ENCODE assay signal across 11 cellular contexts in the genomic region with DNA sequence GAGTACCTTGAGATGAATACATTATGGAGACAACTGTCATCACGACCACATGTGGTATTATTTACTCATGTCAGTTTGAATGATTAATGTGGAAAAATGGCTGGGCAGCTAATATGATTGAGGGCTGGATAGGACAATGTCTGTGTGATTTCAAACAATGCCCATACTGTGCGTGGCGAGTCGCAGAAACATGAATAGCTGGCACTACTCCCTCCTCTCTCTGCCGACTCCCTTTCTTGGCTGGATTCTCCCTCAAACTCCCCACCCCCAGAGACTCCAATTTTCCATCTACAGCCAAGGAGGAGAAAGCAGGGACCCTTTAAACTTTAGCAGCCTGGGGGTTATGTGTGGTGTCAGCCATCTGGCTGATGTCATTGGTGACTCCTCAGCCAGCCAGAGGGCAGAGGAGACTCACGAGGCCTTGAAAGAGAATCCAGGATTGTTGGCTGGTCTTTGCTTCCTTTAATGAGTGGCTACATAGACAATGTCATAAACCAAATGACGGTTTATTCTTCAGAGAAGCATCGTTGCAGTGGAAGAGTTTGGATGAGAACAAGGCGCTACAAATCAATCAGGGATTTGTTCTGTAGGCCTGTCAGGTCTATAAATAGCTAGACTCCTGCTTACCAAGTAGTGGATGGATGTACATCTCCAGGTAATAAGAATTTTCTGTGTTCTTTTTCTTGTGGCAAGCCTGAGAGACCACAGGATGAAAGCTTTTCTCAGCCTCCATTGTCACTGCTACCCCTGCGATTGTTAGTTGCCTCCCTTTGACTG.
DNase-seq lines count a peak whose midpoint lies in the region; ATAC-seq and TF ChIP-seq lines count a peak whose summit lies in the region.
"Had no signal": no experiment of that assay in that cellular context is flagged by ENCODE, and none has a peak within 500 bp of the region (broad histone marks: within the 10 kb centered on the region; RNA-seq: fewer than 3 reads in every experiment).

No MANE protein-coding gene starts in this region.

- no peak overlapping the region for H3K27ac Mint-ChIP-seq in MCF 10A (ENCODE audit: low read depth, unreplicated experiment)
- no peak overlapping the region for H3K27ac Mint-ChIP-seq in activated T-helper 17 cell treated with anti-CD3 and anti-CD28 coated beads, Interleukin-2, amount 50 U/mL, for 72 hours

- H3K27me3 ChIP-seq in mammary epithelial cell (ENCODE audit: insufficient read depth, low read length) (no peaks in the 10 kb centered on the region), testis (no peaks in the 10 kb centered on the region)
- H3K27me3 ChIP-seq: foreskin keratinocyte had no signal

- BruUV-seq in mammary epithelial cell (replicated peaks; lab: Mats Ljungman, UMichigan), result TSS peak; percentile 83
- BruUV-seq in MCF 10A (replicated peaks; lab: Mats Ljungman, UMichigan), result no TSS peak

- DNase-seq in mammary epithelial cell (peak; percentile 47), MCF 10A (ENCODE audit: unreplicated experiment) (no peak), hypothalamus (lab: John Stamatoyannopoulos, UW) (peak in 37 of 51 donors; percentile 10 to 88 (median 44)), testis (peak; percentile 79)
- DNase-seq: mucosa of descending colon had no signal

- H3K9me3 ChIP-seq in mammary epithelial cell (replicated peaks; ENCODE audit: insufficient read depth, low read length) (no peaks in the 10 kb centered on the region), testis (no peaks in the 10 kb centered on the region)
- H3K9me3 ChIP-seq: mucosa of descending colon had no signal

- WGBS in mammary epithelial cell (ENCODE audit: low coverage, missing lambda C conversion rate), result 26% methylated on average over 10 of the region's 10 CpGs
- 60 to 63% methylated on average over 10 of the region's 10 CpGs for WGBS in testis, 2 donors

- peak overlapping the region; percentile 20 for H3K4me2 ChIP-seq in mammary epithelial cell (ENCODE audit: insufficient read depth, low read depth, low read length)

- CTCF ChIA-PET in mammary epithelial cell (lab: Charles Lee; ENCODE audit: low non-redundant PET) (no interaction called here), MCF 10A (lab: Yijun Ruan, JAX) (no interaction called here)

- H3K79me2 ChIP-seq in mammary epithelial cell (ENCODE audit: insufficient read depth, low read length), result no peaks in the 10 kb centered on the region

- dilution Hi-C loops in mammary epithelial cell (cut with HindIII; ENCODE audit: low sequenced_read_pairs), result no loop called here

- no peaks in the 10 kb centered on the region for H3K36me3 Mint-ChIP-seq in MCF 10A (ENCODE audit: insufficient read depth, unreplicated experiment)
- no peaks in the 10 kb centered on the region for H3K36me3 Mint-ChIP-seq in activated T-helper 17 cell treated with anti-CD3 and anti-CD28 coated beads, Interleukin-2, amount 50 U/mL, for 72 hours (ENCODE audit: low read depth)

- H2AFZ ChIP-seq in mammary epithelial cell (ENCODE audit: low read depth, low read length), result peak overlapping the region; percentile 66

- no peaks in the 10 kb centered on the region for H3K27me3 Mint-ChIP-seq in MCF 10A (ENCODE audit: insufficient read depth, unreplicated experiment)
- H3K27me3 Mint-ChIP-seq in activated T-helper 17 cell treated with anti-CD3 and anti-CD28 coated beads, Interleukin-2, amount 50 U/mL, for 72 hours, result no peaks in the 10 kb centered on the region

- peaks cover 31% of the 10 kb centered on the region for H3K4me1 ChIP-seq in mammary epithelial cell (ENCODE audit: insufficient read depth, low read length)
- H3K4me1 ChIP-seq in testis, result peaks cover 27% of the 10 kb centered on the region
- H3K4me1 ChIP-seq: foreskin keratinocyte had no signal

- TF ChIP-seq CTCF in mammary epithelial cell (conservative IDR thresholded peaks at IDR 0.05 in 1 of 2, IDR thresholded peaks at IDR 0.05 in 1 of 2; ENCODE audit: extremely low read depth in 1 of 2, insufficient read depth in 1 of 2, low read depth in 1 of 2, low read length in 2 of 2) (no peak), MCF 10A (IDR thresholded peaks at IDR 0.05; ENCODE audit: unreplicated experiment) (no peak), testis (IDR thresholded peaks at IDR 0.05) (no peak)

- no peaks in the 10 kb centered on the region for H3K9me3 Mint-ChIP-seq in MCF 10A (ENCODE audit: unreplicated experiment)
- no peaks in the 10 kb centered on the region for H3K9me3 Mint-ChIP-seq in activated T-helper 17 cell treated with anti-CD3 and anti-CD28 coated beads, Interleukin-2, amount 50 U/mL, for 72 hours

- H3K27ac ChIP-seq in mammary epithelial cell (ENCODE audit: insufficient read depth, low read depth, low read length) (peak overlapping the region; percentile 37), testis (peak overlapping the region; percentile 66)
- H3K27ac ChIP-seq: foreskin keratinocyte had no signal

- no peak overlapping the region for H3K9ac ChIP-seq in mammary epithelial cell (ENCODE audit: insufficient read depth, low read length)

- intact Hi-C loops in mammary epithelial cell (cut with micrococcal nuclease), result loop anchor here (2.0 to 5.0 kb wide), 2 partner anchors 53 to 91 kb away; no protein-coding TSS in a partner anchor
- intact Hi-C loops in MCF 10A (cut with micrococcal nuclease), result no loop called here
- intact Hi-C loops in testis (cut with DNase I; ENCODE audit: low total_unique reads), result no loop called here

- H3K4me3 ChIP-seq in mammary epithelial cell (replicated peaks in 1 of 3; ENCODE audit: insufficient read depth in 1 of 3, low read depth in 2 of 3, low read length in 3 of 3) (no peak overlapping the region), testis (peak overlapping the region in 1 of 2 donors; percentile 36)
- H3K4me3 ChIP-seq: mucosa of descending colon had no signal

- ATAC-seq in SK-N-SH treated with all-trans-retinoic acid at 6 μM for 48 hours, result peak; percentile 54
- ATAC-seq in GM21825 (IDR thresholded peaks at IDR 0.05; ENCODE audit: unreplicated experiment), result no peak
- no peak for ATAC-seq in GM18519 (IDR thresholded peaks at IDR 0.05; ENCODE audit: low FRiP score, unreplicated experiment)
- ATAC-seq in activated T-helper 17 cell treated with anti-CD3 and anti-CD28 coated beads, Interleukin-2, amount 50 U/mL, for 72 hours (replicated peaks), result no peak
- ATAC-seq: foreskin keratinocyte, HepG2, mucosa of descending colon had no signal

- H3K36me3 ChIP-seq in mammary epithelial cell (ENCODE audit: insufficient read depth, low read length) (no peaks in the 10 kb centered on the region), testis (ENCODE audit: low read depth, missing control alignments) (no peaks in the 10 kb centered on the region)

- no peak overlapping the region for H3K4me3 Mint-ChIP-seq in MCF 10A (ENCODE audit: unreplicated experiment)
- no peak overlapping the region for H3K4me3 Mint-ChIP-seq in activated T-helper 17 cell treated with anti-CD3 and anti-CD28 coated beads, Interleukin-2, amount 50 U/mL, for 72 hours

- no peak for TF ChIP-seq POLR2A in testis (IDR thresholded peaks at IDR 0.05)

- no peaks in the 10 kb centered on the region for H4K20me1 ChIP-seq in mammary epithelial cell (ENCODE audit: insufficient read depth, low read length)

- in situ Hi-C loops in mammary epithelial cell (cut with MboI; ENCODE audit: low sequenced_read_pairs in 2 of 2), result no loop called here

- peaks cover 33% of the 10 kb centered on the region for H3K4me1 Mint-ChIP-seq in MCF 10A (ENCODE audit: insufficient read depth, unreplicated experiment)
- H3K4me1 Mint-ChIP-seq in activated T-helper 17 cell treated with anti-CD3 and anti-CD28 coated beads, Interleukin-2, amount 50 U/mL, for 72 hours, result no peaks in the 10 kb centered on the region

- POLR2A ChIA-PET in MCF 10A (lab: Yijun Ruan, JAX), result interaction anchor here (0.6 to 1.0 kb wide), 2 partner anchors 10 to 22 kb away, joined by 3 read pairs; no protein-coding TSS in a partner anchor

TF ChIP-seq in SK-N-SH treated with all-trans-retinoic acid at 6 μM for 48 hours, 23 proteins besides CTCF, POLR2A, EP300 and RAD21:
- TF ChIP-seq ZC3H10 (CRISPR knock-in tag; IDR thresholded peaks at IDR 0.05) (no peak), ISL1 (CRISPR knock-in tag; IDR thresholded peaks at IDR 0.05) (peak; percentile 15; the same call in 1 of the 2 replicates), SNAI2 (CRISPR knock-in tag; IDR thresholded peaks at IDR 0.05) (no peak), ARNTL (CRISPR knock-in tag; IDR thresholded peaks at IDR 0.05; ENCODE audit: borderline replicate concordance, low read depth) (no peak), TOX (CRISPR knock-in tag; IDR thresholded peaks at IDR 0.05; ENCODE audit: borderline replicate concordance) (no peak), ZNF8 (CRISPR knock-in tag; IDR thresholded peaks at IDR 0.05) (no peak), BACH2 (CRISPR knock-in tag; IDR thresholded peaks at IDR 0.05; ENCODE audit: borderline replicate concordance) (no peak), CSDC2 (CRISPR knock-in tag; IDR thresholded peaks at IDR 0.05) (no peak)
- TF ChIP-seq, protein P1, sequence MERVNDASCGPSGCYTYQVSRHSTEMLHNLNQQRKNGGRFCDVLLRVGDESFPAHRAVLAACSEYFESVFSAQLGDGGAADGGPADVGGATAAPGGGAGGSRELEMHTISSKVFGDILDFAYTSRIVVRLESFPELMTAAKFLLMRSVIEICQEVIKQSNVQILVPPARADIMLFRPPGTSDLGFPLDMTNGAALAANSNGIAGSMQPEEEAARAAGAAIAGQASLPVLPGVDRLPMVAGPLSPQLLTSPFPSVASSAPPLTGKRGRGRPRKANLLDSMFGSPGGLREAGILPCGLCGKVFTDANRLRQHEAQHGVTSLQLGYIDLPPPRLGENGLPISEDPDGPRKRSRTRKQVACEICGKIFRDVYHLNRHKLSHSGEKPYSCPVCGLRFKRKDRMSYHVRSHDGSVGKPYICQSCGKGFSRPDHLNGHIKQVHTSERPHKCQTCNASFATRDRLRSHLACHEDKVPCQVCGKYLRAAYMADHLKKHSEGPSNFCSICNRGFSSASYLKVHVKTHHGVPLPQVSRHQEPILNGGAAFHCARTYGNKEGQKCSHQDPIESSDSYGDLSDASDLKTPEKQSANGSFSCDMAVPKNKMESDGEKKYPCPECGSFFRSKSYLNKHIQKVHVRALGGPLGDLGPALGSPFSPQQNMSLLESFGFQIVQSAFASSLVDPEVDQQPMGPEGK (CRISPR knock-in tag; IDR thresholded peaks at IDR 0.05; ENCODE audit: borderline replicate concordance), result no peak
